Comparison of ENCODE assay signal across 16 cellular contexts in genomic region chr12:80925237-80925636, GRCh38. TPM values are rescaled to one million over a fixed set of nuclear protein-coding genes. Genes with fewer than 3 reads are reported as not detected.
DNase-seq lines count a peak whose midpoint lies in the region; ATAC-seq and TF ChIP-seq lines count a peak whose summit lies in the region.
"Had no signal": no experiment of that assay in that cellular context is flagged by ENCODE, and none has a peak within 500 bp of the region (broad histone marks: within the 10 kb centered on the region; RNA-seq: fewer than 3 reads in every experiment).

No MANE protein-coding gene starts in this region.

- H3K36me3 ChIP-seq in hepatocyte (replicated peaks; ENCODE audit: insufficient read depth, low read depth) = no peaks in the 10 kb centered on the region
- 0 out of 2 replicates have a peak, but pooled peaks cover 7% of the 10 kb centered on the region for H3K36me3 ChIP-seq in MG63
- H3K36me3 ChIP-seq: BLaER1 treated with 17β-estradiol and CSF1 and Interleukin-3, amounts not matched to agents 10 nM and 100 nM had no signal

- intact Hi-C loops in Right ventricle myocardium inferior (cut with DNase I) = no loop called here
- intact Hi-C loops in cardiac septum (cut with DNase I) = no loop called here

- no peak for TF ChIP-seq CTCF in hepatocyte (IDR thresholded peaks at IDR 0.05; ENCODE audit: poor library complexity)

- 80% methylated on average over 2 of the region's 2 CpGs for WGBS in hepatocyte (ENCODE audit: low lambda C conversion rate, missing lambda C conversion rate)

- no peaks in the 10 kb centered on the region for H3K4me1 ChIP-seq in hepatocyte (ENCODE audit: insufficient read depth)
- H3K4me1 ChIP-seq: BLaER1 treated with 17β-estradiol and CSF1 and Interleukin-3, amounts not matched to agents 10 nM and 100 nM had no signal

- no peaks in the 10 kb centered on the region for H4K20me1 ChIP-seq in hepatocyte (ENCODE audit: insufficient read depth, poor library complexity, severe bottlenecking)
- H4K20me1 ChIP-seq: BLaER1 treated with 17β-estradiol and CSF1 and Interleukin-3, amounts not matched to agents 10 nM and 100 nM had no signal

- H3K9me3 ChIP-seq in hepatocyte (ENCODE audit: low read depth) = no peaks in the 10 kb centered on the region
- no peaks in the 10 kb centered on the region for H3K9me3 ChIP-seq in MG63
- H3K9me3 ChIP-seq: A549 had no signal

- H3K79me2 ChIP-seq in hepatocyte = no peaks in the 10 kb centered on the region

- ATAC-seq in Right ventricle myocardium inferior = peak; percentile 37
- no peak for ATAC-seq in GM19455 (IDR thresholded peaks at IDR 0.05; ENCODE audit: unreplicated experiment)

- H3K27me3 ChIP-seq in hepatocyte (no peaks in the 10 kb centered on the region), MG63 (no peaks in the 10 kb centered on the region)
- H3K27me3 ChIP-seq: BLaER1 treated with 17β-estradiol and CSF1 and Interleukin-3, amounts not matched to agents 10 nM and 100 nM had no signal

- DNase-seq in Right ventricle myocardium inferior (ENCODE audit: missing footprints) = no peak
- DNase-seq in cardiac septum (ENCODE audit: low spot score) = no peak
- peak; percentile 26 for DNase-seq in SK-MEL-5 (ENCODE audit: low read depth, low spot score)
- no peak for DNase-seq in hepatocyte (ENCODE audit: low spot score)
- DNase-seq in MG63 = no peak
- no peak for DNase-seq in SW480 (ENCODE audit: low spot score)
- DNase-seq: DMS 273 treated with DMSO at 0.1 percent for 48 hours, MM.1S, NCI-H1092 treated with DMSO at 0.1 percent for 48 hours, NCI-H1694 treated with DMSO at 0.1 percent for 48 hours, NCI-H446 had no signal

- no peak overlapping the region for H3K27ac ChIP-seq in hepatocyte
- H3K27ac ChIP-seq: A549; BLaER1 treated with 17β-estradiol and CSF1 and Interleukin-3, amounts not matched to agents 10 nM and 100 nM; KMS-11; SK-N-MC had no signal

- in situ Hi-C loops in SK-MEL-5 (cut with HindIII; ENCODE audit: low pct_unique_long_range_greater_than_20kb, low sequenced_read_pairs) = no loop called here

- no peak overlapping the region for H2AFZ ChIP-seq in hepatocyte

- H3K4me2 ChIP-seq in hepatocyte = peak overlapping the region; percentile 37
- H3K4me2 ChIP-seq: BLaER1 treated with 17β-estradiol and CSF1 and Interleukin-3, amounts not matched to agents 10 nM and 100 nM; KMS-11 had no signal

- H3K9me2 ChIP-seq in hepatocyte (replicated peaks; ENCODE audit: insufficient read depth) = no peaks in the 10 kb centered on the region

- H3K4me3 ChIP-seq in hepatocyte = no peak overlapping the region
- no peak overlapping the region for H3K4me3 ChIP-seq in MG63
- H3K4me3 ChIP-seq: A549; BLaER1 treated with 17β-estradiol and CSF1 and Interleukin-3, amounts not matched to agents 10 nM and 100 nM; SK-N-MC had no signal

RNA-seq across cellular contexts. Expression of gene LIN7A, which starts 12.5 kb away (rescaled TPM):
- 13.7 TPM for total RNA-seq in Right ventricle myocardium inferior
- total RNA-seq in cardiac septum = 17.3 TPM
- total RNA-seq in SK-MEL-5 (2014; rRNA removed; shearing (Covaris generic)) = 0.26 TPM in 1 of 2 replicates, not detected in the other
- 0.11 TPM in 1 of 2 replicates, not detected in the other for polyA plus RNA-seq in SK-MEL-5 (2015; cell fraction: cytosol; rRNA removed)
- polyA plus RNA-seq in SK-MEL-5 (2015; cell fraction: nucleus; rRNA removed) = not detected in 2 replicates
- 9.9 and 11.8 TPM in 2 replicates for total RNA-seq in hepatocyte
- 3.0 and 5.2 TPM in 2 replicates for polyA plus RNA-seq in hepatocyte
- total RNA-seq in MG63 (2014; rRNA removed; shearing (Covaris generic); ENCODE audit: low replicate concordance) = 10.9 and 20.1 TPM in 2 replicates
